In genomic region chr2:19944205-19944845, GRCh38 we compare ENCODE assay signal across 24 cellular contexts.
"Had no signal": no experiment of that assay in that cellular context is flagged by ENCODE, and none has a peak within 500 bp of the region (broad histone marks: within the 10 kb centered on the region; RNA-seq: fewer than 3 reads in every experiment).

No MANE protein-coding gene starts in this region.

- H3K27me3 Mint-ChIP-seq: activated CD4-positive, alpha-beta memory T cell treated with anti-CD3 and anti-CD28 coated beads for 36 hours; activated naive CD8-positive, alpha-beta T cell treated with anti-CD3 and anti-CD28 coated beads, Interleukin-2, amount 10 ng/mL, durations not matched to agents 7 days and 5 days; memory B cell; stimulated activated naive CD8-positive, alpha-beta T cell treated with anti-CD3 and anti-CD28 coated beads, Interleukin-15, Interleukin-2, amounts not matched to agents 100 ng/mL and 50 ng/mL, for 24 hours; T-helper 17 cell had no signal

- DNase-seq: activated CD4-positive, alpha-beta memory T cell treated with anti-CD3 and anti-CD28 coated beads for 36 hours; activated CD4-positive, alpha-beta T cell treated with anti-CD3 and anti-CD28 coated beads for 4 hours; activated CD4-positive, CD25-positive, alpha-beta regulatory T cell; activated naive CD4-positive, alpha-beta T cell treated with anti-CD3 and anti-CD28 coated beads for 36 hours; activated naive CD8-positive, alpha-beta T cell treated with anti-CD3 and anti-CD28 coated beads, Interleukin-2, amount 10 ng/mL, durations not matched to agents 7 days and 5 days; activated T-cell treated with anti-CD3 and anti-CD28 coated beads, Interleukin-2, amount 50 U/mL, for 48 hours; amniotic stem cell; colonic mucosa; dorsolateral prefrontal cortex; heart left ventricle; left colon; occipital lobe; right lobe of liver; stimulated activated CD4-positive, alpha-beta T cell treated with anti-CD3 and anti-CD28 coated beads, Interleukin-1b, Interleukin-23, amount 100 ng/mL, for 48 hours; substantia nigra; T-helper 17 cell; thyroid gland; upper lobe of right lung had no signal

- H3K27ac Mint-ChIP-seq: activated CD4-positive, alpha-beta memory T cell treated with anti-CD3 and anti-CD28 coated beads for 36 hours; activated naive CD4-positive, alpha-beta T cell treated with anti-CD3 and anti-CD28 coated beads for 36 hours; activated naive CD8-positive, alpha-beta T cell treated with anti-CD3 and anti-CD28 coated beads, Interleukin-2, amount 10 ng/mL, durations not matched to agents 7 days and 5 days; memory B cell; nephron; stimulated activated naive CD8-positive, alpha-beta T cell treated with anti-CD3 and anti-CD28 coated beads, Interleukin-15, Interleukin-2, amounts not matched to agents 100 ng/mL and 50 ng/mL, for 24 hours; T-helper 17 cell had no signal

- H3K27ac ChIP-seq: breast epithelium, colonic mucosa, dorsolateral prefrontal cortex, heart left ventricle, right lobe of liver, skin epidermis, thyroid gland, upper lobe of right lung had no signal

- FAIRE-seq: islet of Langerhans had no signal

- ATAC-seq: heart left ventricle, left colon, right lobe of liver, T-helper 17 cell, upper lobe of right lung had no signal

- H3K4me1 Mint-ChIP-seq: activated naive CD8-positive, alpha-beta T cell treated with anti-CD3 and anti-CD28 coated beads, Interleukin-2, amount 10 ng/mL, durations not matched to agents 7 days and 5 days; memory B cell; T-helper 17 cell had no signal

- H3K4me3 ChIP-seq: breast epithelium, colonic mucosa, dorsolateral prefrontal cortex, heart left ventricle, right lobe of liver, skin epidermis, thyroid gland, upper lobe of right lung had no signal

- H3K36me3 ChIP-seq: breast epithelium, colonic mucosa, right lobe of liver, upper lobe of right lung had no signal

- H3K4me3 Mint-ChIP-seq: activated CD4-positive, alpha-beta memory T cell treated with anti-CD3 and anti-CD28 coated beads for 36 hours; activated naive CD4-positive, alpha-beta T cell treated with anti-CD3 and anti-CD28 coated beads for 36 hours; activated naive CD8-positive, alpha-beta T cell treated with anti-CD3 and anti-CD28 coated beads, Interleukin-2, amount 10 ng/mL, durations not matched to agents 7 days and 5 days; memory B cell; nephron; stimulated activated naive CD8-positive, alpha-beta T cell treated with anti-CD3 and anti-CD28 coated beads, Interleukin-15, Interleukin-2, amounts not matched to agents 100 ng/mL and 50 ng/mL, for 24 hours; T-helper 17 cell had no signal

- H3K27me3 ChIP-seq: breast epithelium, colonic mucosa, dorsolateral prefrontal cortex, heart left ventricle, right lobe of liver, thyroid gland, upper lobe of right lung had no signal

- H3K4me1 ChIP-seq: breast epithelium, colonic mucosa, right lobe of liver, thyroid gland, upper lobe of right lung had no signal

- H3K9me3 Mint-ChIP-seq: activated CD4-positive, alpha-beta memory T cell treated with anti-CD3 and anti-CD28 coated beads for 36 hours; activated naive CD4-positive, alpha-beta T cell treated with anti-CD3 and anti-CD28 coated beads for 36 hours; activated naive CD8-positive, alpha-beta T cell treated with anti-CD3 and anti-CD28 coated beads, Interleukin-2, amount 10 ng/mL, durations not matched to agents 7 days and 5 days; memory B cell; nephron; stimulated activated naive CD8-positive, alpha-beta T cell treated with anti-CD3 and anti-CD28 coated beads, Interleukin-15, Interleukin-2, amounts not matched to agents 100 ng/mL and 50 ng/mL, for 24 hours had no signal

- H3K9me3 ChIP-seq: breast epithelium, colonic mucosa, heart left ventricle, right lobe of liver, thyroid gland, upper lobe of right lung had no signal
